In genomic region chr3:126473292-126474168, GRCh38 we compare ENCODE assay signal across 7 cellular contexts. TPM values are rescaled to one million over a fixed set of nuclear protein-coding genes. Genes with fewer than 3 reads are reported as not detected.
DNase-seq lines count a peak whose midpoint lies in the region; ATAC-seq and TF ChIP-seq lines count a peak whose summit lies in the region.

No MANE protein-coding gene starts in this region.

- BruUV-seq in PC-3 (replicated peaks; lab: Mats Ljungman, UMichigan): no TSS peak

- in situ Hi-C loops in GM23248 (cut with MboI): no loop called here

- 89 to 90% methylated on average over 10 to 14 of the region's 14 CpGs for WGBS in GM23248 (ENCODE audit: low coverage in 1 of 2, low lambda C conversion rate in 2 of 2, missing lambda C conversion rate in 2 of 2), 2 experiments
- 75 to 78% methylated on average over 12 to 14 of the region's 14 CpGs for WGBS in esophagus squamous epithelium, 2 donors

- no peaks in the 10 kb centered on the region for H3K9me2 ChIP-seq in GM23248 (ENCODE audit: insufficient read depth)
- no peaks in the 10 kb centered on the region for H3K9me2 ChIP-seq in PC-3 (replicated peaks; ENCODE audit: low read length)

- intact Hi-C loops in PC-3 (cut with micrococcal nuclease): no loop called here
- intact Hi-C loops in esophagus squamous epithelium (cut with DNase I): no loop called here

- H3K36me3 ChIP-seq in GM23248 (ENCODE audit: low read depth) (peaks cover 20% of the 10 kb centered on the region), PC-3 (ENCODE audit: low read depth, low read length) (peaks cover 14% of the 10 kb centered on the region; the same call in 1 of the 2 replicates), esophagus squamous epithelium (peaks cover 21 to 33% (median 23%) of the 10 kb centered on the region in 3 donors)

- TF ChIP-seq CTCF in PC-3 (conservative IDR thresholded peaks at IDR 0.05; ENCODE audit: low read depth, low read length) (no peak), esophagus squamous epithelium (IDR thresholded peaks at IDR 0.05) (no peak)

- ATAC-seq in PC-3: no peak

- H3K27ac ChIP-seq in GM23248: peak overlapping the region; percentile 86; the same call in 1 of the 2 replicates
- no peak overlapping the region for H3K27ac ChIP-seq in PC-3 (ENCODE audit: low read length)
- peak overlapping the region in 2 of 4 donors; percentile 63 to 68 for H3K27ac ChIP-seq in esophagus squamous epithelium

- H3K4me3 ChIP-seq in GM23248 (no peak overlapping the region; the same call in 1 of the 2 replicates), PC-3 (ENCODE audit: low read length) (peak overlapping the region; percentile 77), esophagus squamous epithelium (peak overlapping the region in 3 of 4 donors; percentile 68 to 92 (median 75))

- H4K20me1 ChIP-seq in GM23248 (ENCODE audit: insufficient read depth) (peaks cover 16% of the 10 kb centered on the region), PC-3 (ENCODE audit: low read length) (peaks cover 23% of the 10 kb centered on the region)

- peaks cover 62% of the 10 kb centered on the region for H3K79me2 ChIP-seq in GM23248 (ENCODE audit: insufficient read depth)
- H3K79me2 ChIP-seq in PC-3 (ENCODE audit: low read length): peaks cover 60% of the 10 kb centered on the region

- no peak for TF ChIP-seq POLR2A in esophagus squamous epithelium (IDR thresholded peaks at IDR 0.05)

- peaks cover 27% of the 10 kb centered on the region for H3F3A ChIP-seq in GM23248 (ENCODE audit: insufficient read depth)
- no peaks in the 10 kb centered on the region for H3F3A ChIP-seq in PC-3 (ENCODE audit: low read length, unreplicated experiment)

- CTCF ChIA-PET in PC-3 (lab: Charles Lee): no interaction called here

- H3K27me3 ChIP-seq in GM23248 (replicated peaks; ENCODE audit: insufficient read depth): no peaks in the 10 kb centered on the region
- H3K27me3 ChIP-seq in PC-3 (ENCODE audit: low read length): no peaks in the 10 kb centered on the region
- H3K27me3 ChIP-seq in esophagus squamous epithelium: no peaks in the 10 kb centered on the region

- H3K4me2 ChIP-seq in GM23248 (ENCODE audit: unreplicated experiment) (peak overlapping the region; percentile 89), PC-3 (ENCODE audit: low read length) (peak overlapping the region; percentile 86)

- no peak overlapping the region for H2AFZ ChIP-seq in GM23248
- no peak overlapping the region for H2AFZ ChIP-seq in PC-3 (ENCODE audit: low read length)

- H3K9ac ChIP-seq in GM23248: peak overlapping the region; percentile 52; the same call in 1 of the 2 replicates
- H3K9ac ChIP-seq in PC-3 (ENCODE audit: low read length): peak overlapping the region; percentile 57; the same call in 1 of the 2 replicates

- H3K9me3 ChIP-seq in GM23248 (ENCODE audit: low read depth): no peaks in the 10 kb centered on the region
- H3K9me3 ChIP-seq in PC-3 (ENCODE audit: low read length): no peaks in the 10 kb centered on the region
- no peaks in the 10 kb centered on the region for H3K9me3 ChIP-seq in esophagus squamous epithelium

- POLR2A ChIA-PET in PC-3 (lab: Charles Lee; ENCODE audit: unreplicated experiment): no interaction called here

- DNase-seq in GM23248: no peak
- peak; percentile 22 for DNase-seq in PC-3
- DNase-seq in esophagus squamous epithelium (lab: John Stamatoyannopoulos, UW): no peak
- DNase-seq in renal cortical epithelial cell (ENCODE audit: low read depth): peak; percentile 20
- DNase-seq in hippocampal formation (lab: John Stamatoyannopoulos, UW): no peak
- DNase-seq in stimulated activated naive CD4-positive, alpha-beta T cell (lab: John Stamatoyannopoulos, UW): no peak
- DNase-seq in HUDEP-2 (lab: John Stamatoyannopoulos, UW; ENCODE audit: unreplicated experiment in 76 of 76): no peak

- H3K4me1 ChIP-seq in GM23248 (ENCODE audit: insufficient read depth): peaks cover 28% of the 10 kb centered on the region
- H3K4me1 ChIP-seq in PC-3 (ENCODE audit: insufficient read depth, low read length): peaks cover 20% of the 10 kb centered on the region
- peaks cover 35 to 55% (median 36%) of the 10 kb centered on the region in 3 donors for H3K4me1 ChIP-seq in esophagus squamous epithelium

RNA-seq across cellular contexts. Expression of gene ZXDC, which starts 2.2 kb away (rescaled TPM):
- 19.2 and 20.0 TPM in 2 replicates for total RNA-seq in GM23248 (2014; rRNA removed; shearing (Covaris generic))
- 4.2 and 6.1 TPM in 2 replicates for polyA plus RNA-seq in GM23248 (2016; fragmentation: Nextera tagmentation; extraction: Ambion mirVana)
- total RNA-seq in PC-3 (2014; rRNA removed) (15.4 and 18.7 TPM in 2 replicates), esophagus squamous epithelium (10 to 100 TPM; 16.0 to 34.5 (median 27.3) TPM), renal cortical epithelial cell (15.5 and 29.5 TPM in 2 replicates)

RNA-seq across cellular contexts. Expression of gene UROC1, which starts 44.0 kb away (rescaled TPM):
- total RNA-seq in GM23248 (2014; rRNA removed; shearing (Covaris generic)): not detected in 2 replicates
- polyA plus RNA-seq in GM23248 (2016; fragmentation: Nextera tagmentation; extraction: Ambion mirVana): not detected in 2 replicates
- total RNA-seq in PC-3 (2014; rRNA removed) (not detected in 2 replicates), esophagus squamous epithelium (not detected), renal cortical epithelial cell (not detected in 2 replicates)

RNA-seq across cellular contexts. Expression of gene CHST13, which starts 50.4 kb away (rescaled TPM):
- total RNA-seq in GM23248 (2014; rRNA removed; shearing (Covaris generic)): not detected in 2 replicates
- 0.11 TPM in 1 of 2 replicates, not detected in the other for polyA plus RNA-seq in GM23248 (2016; fragmentation: Nextera tagmentation; extraction: Ambion mirVana)
- total RNA-seq in PC-3 (2014; rRNA removed) (not detected in 2 replicates), esophagus squamous epithelium (under 1 TPM in 2 of 4 donors, not detected in 2; 0.23 to 0.95 TPM), renal cortical epithelial cell (0.10 TPM in 1 of 2 replicates, not detected in the other)

Comparison
In these comparisons a context has a peak if more than half of its experiments do, and no peak if none do; other contexts are left out.
1. DNase-seq: peak in PC-3 (single experiment) and renal cortical epithelial cell (single experiment); none in GM23248 (single experiment), esophagus squamous epithelium (single experiment), hippocampal formation (0 of 2), stimulated activated naive CD4-positive, alpha-beta T cell (0 of 6) and HUDEP-2 (0 of 76).